In the genomic region with DNA sequence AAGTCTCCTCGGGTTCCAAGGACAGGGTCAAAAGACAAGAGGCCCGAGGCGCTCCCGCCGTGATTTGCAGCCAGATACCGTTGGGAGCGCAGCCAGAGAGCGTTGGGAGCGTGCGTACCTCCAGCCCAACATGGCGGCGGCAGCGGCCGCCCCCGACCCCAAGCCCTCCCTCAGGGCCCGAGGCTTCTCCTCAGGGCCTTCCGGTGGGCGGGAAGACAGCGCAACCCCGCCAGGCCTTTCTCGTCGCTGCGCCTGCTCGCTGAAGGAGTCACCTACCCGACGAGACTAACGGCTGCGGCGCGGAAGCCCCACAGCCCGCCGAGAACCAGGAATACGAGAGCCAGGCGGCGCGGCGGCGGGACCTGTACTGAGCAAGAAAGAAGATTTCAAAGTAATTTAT, we compare ENCODE assay signal across 1 cellular context.
TF ChIP-seq lines count a peak whose summit lies in the region.

No MANE protein-coding gene starts in this region.

TF ChIP-seq in K562, 482 proteins besides CTCF, POLR2A, EP300 and RAD21 (continues in another document):
- TF ChIP-seq, protein P1, sequence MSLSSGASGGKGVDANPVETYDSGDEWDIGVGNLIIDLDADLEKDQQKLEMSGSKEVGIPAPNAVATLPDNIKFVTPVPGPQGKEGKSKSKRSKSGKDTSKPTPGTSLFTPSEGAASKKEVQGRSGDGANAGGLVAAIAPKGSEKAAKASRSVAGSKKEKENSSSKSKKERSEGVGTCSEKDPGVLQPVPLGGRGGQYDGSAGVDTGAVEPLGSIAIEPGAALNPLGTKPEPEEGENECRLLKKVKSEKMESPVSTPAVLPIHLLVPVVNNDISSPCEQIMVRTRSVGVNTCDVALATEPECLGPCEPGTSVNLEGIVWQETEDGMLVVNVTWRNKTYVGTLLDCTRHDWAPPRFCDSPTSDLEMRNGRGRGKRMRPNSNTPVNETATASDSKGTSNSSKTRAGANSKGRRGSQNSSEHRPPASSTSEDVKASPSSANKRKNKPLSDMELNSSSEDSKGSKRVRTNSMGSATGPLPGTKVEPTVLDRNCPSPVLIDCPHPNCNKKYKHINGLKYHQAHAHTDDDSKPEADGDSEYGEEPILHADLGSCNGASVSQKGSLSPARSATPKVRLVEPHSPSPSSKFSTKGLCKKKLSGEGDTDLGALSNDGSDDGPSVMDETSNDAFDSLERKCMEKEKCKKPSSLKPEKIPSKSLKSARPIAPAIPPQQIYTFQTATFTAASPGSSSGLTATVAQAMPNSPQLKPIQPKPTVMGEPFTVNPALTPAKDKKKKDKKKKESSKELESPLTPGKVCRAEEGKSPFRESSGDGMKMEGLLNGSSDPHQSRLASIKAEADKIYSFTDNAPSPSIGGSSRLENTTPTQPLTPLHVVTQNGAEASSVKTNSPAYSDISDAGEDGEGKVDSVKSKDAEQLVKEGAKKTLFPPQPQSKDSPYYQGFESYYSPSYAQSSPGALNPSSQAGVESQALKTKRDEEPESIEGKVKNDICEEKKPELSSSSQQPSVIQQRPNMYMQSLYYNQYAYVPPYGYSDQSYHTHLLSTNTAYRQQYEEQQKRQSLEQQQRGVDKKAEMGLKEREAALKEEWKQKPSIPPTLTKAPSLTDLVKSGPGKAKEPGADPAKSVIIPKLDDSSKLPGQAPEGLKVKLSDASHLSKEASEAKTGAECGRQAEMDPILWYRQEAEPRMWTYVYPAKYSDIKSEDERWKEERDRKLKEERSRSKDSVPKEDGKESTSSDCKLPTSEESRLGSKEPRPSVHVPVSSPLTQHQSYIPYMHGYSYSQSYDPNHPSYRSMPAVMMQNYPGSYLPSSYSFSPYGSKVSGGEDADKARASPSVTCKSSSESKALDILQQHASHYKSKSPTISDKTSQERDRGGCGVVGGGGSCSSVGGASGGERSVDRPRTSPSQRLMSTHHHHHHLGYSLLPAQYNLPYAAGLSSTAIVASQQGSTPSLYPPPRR (CRISPR knock-in tag; IDR thresholded peaks at IDR 0.05; ENCODE audit: borderline replicate concordance), result no peak
- no peak for TF ChIP-seq CBFA2T2 (conservative IDR thresholded peaks at IDR 0.05)
- TF ChIP-seq ZNF282 (CRISPR knock-in tag; IDR thresholded peaks at IDR 0.05), result no peak
- TF ChIP-seq, protein P2, sequence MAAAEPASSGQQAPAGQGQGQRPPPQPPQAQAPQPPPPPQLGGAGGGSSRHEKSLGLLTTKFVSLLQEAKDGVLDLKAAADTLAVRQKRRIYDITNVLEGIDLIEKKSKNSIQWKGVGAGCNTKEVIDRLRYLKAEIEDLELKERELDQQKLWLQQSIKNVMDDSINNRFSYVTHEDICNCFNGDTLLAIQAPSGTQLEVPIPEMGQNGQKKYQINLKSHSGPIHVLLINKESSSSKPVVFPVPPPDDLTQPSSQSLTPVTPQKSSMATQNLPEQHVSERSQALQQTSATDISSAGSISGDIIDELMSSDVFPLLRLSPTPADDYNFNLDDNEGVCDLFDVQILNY (CRISPR knock-in tag; IDR thresholded peaks at IDR 0.05), result no peak
- no peak for TF ChIP-seq EZH2 (IDR thresholded peaks at IDR 0.05; ENCODE audit: borderline replicate concordance, low read depth, low read length)
- no peak for TF ChIP-seq PTTG1 (tag; IDR thresholded peaks at IDR 0.05; ENCODE audit: low read depth)
- no peak for TF ChIP-seq ZNF707 (CRISPR knock-in tag; conservative IDR thresholded peaks at IDR 0.05)
- TF ChIP-seq NONO (IDR thresholded peaks at IDR 0.05; ENCODE audit: low read depth in 2 of 2, low read length in 1 of 2), result no peak
- no peak for TF ChIP-seq DDX20 (tag; IDR thresholded peaks at IDR 0.05; ENCODE audit: low read depth)
- TF ChIP-seq POLR2G (IDR thresholded peaks at IDR 0.05; ENCODE audit: low read depth, low read length), result 0 out of 2 replicates have a peak, but pooled peaks have one; percentile 20
- TF ChIP-seq PHB (CRISPR knock-in tag; IDR thresholded peaks at IDR 0.05), result no peak
- no peak for TF ChIP-seq SMAD4 (CRISPR knock-in tag; conservative IDR thresholded peaks at IDR 0.05)
- TF ChIP-seq, protein P3, sequence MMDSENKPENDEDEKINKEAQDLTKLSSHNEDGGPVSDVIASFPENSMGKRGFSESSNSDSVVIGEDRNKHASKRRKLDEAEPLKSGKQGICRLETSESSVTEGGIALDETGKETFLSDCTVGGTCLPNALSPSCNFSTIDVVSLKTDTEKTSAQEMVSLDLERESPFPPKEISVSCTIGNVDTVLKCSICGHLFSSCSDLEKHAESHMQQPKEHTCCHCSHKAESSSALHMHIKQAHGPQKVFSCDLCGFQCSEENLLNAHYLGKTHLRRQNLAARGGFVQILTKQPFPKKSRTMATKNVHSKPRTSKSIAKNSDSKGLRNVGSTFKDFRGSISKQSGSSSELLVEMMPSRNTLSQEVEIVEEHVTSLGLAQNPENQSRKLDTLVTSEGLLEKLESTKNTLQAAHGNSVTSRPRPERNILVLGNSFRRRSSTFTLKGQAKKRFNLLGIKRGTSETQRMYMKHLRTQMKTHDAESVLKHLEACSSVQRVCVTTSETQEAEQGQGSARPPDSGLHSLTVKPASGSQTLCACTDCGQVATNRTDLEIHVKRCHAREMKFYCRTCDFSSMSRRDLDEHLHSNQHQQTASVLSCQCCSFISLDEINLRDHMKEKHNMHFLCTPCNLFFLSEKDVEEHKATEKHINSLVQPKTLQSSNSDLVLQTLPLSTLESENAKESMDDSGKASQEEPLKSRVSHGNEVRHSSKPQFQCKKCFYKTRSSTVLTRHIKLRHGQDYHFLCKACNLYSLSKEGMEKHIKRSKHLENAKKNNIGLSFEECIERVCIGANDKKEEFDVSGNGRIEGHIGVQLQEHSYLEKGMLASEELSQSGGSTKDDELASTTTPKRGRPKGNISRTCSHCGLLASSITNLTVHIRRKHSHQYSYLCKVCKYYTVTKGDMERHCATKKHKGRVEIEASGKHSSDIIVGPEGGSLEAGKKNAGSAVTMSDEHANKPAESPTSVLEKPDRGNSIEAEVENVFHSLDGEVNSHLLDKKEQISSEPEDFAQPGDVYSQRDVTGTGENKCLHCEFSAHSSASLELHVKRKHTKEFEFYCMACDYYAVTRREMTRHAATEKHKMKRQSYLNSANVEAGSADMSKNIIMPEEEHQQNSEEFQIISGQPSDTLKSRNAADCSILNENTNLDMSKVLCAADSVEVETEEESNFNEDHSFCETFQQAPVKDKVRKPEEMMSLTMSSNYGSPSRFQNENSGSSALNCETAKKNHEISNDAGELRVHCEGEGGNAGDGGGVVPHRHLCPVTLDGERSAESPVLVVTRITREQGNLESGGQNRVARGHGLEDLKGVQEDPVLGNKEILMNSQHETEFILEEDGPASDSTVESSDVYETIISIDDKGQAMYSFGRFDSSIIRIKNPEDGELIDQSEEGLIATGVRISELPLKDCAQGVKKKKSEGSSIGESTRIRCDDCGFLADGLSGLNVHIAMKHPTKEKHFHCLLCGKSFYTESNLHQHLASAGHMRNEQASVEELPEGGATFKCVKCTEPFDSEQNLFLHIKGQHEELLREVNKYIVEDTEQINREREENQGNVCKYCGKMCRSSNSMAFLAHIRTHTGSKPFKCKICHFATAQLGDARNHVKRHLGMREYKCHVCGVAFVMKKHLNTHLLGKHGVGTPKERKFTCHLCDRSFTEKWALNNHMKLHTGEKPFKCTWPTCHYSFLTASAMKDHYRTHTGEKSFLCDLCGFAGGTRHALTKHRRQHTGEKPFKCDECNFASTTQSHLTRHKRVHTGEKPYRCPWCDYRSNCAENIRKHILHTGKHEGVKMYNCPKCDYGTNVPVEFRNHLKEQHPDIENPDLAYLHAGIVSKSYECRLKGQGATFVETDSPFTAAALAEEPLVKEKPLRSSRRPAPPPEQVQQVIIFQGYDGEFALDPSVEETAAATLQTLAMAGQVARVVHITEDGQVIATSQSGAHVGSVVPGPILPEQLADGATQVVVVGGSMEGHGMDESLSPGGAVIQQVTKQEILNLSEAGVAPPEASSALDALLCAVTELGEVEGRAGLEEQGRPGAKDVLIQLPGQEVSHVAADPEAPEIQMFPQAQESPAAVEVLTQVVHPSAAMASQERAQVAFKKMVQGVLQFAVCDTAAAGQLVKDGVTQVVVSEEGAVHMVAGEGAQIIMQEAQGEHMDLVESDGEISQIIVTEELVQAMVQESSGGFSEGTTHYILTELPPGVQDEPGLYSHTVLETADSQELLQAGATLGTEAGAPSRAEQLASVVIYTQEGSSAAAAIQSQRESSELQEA (IDR thresholded peaks at IDR 0.05; ENCODE audit: low read depth), result no peak
- TF ChIP-seq ZNF77 (CRISPR knock-in tag; IDR thresholded peaks at IDR 0.05), result no peak
- TF ChIP-seq IRF2 (CRISPR knock-in tag; IDR thresholded peaks at IDR 0.05), result no peak
- TF ChIP-seq DNMT1 (IDR thresholded peaks at IDR 0.05), result no peak
- TF ChIP-seq, protein P4, sequence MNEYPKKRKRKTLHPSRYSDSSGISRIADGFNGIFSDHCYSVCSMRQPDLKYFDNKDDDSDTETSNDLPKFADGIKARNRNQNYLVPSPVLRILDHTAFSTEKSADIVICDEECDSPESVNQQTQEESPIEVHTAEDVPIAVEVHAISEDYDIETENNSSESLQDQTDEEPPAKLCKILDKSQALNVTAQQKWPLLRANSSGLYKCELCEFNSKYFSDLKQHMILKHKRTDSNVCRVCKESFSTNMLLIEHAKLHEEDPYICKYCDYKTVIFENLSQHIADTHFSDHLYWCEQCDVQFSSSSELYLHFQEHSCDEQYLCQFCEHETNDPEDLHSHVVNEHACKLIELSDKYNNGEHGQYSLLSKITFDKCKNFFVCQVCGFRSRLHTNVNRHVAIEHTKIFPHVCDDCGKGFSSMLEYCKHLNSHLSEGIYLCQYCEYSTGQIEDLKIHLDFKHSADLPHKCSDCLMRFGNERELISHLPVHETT (CRISPR knock-in tag; conservative IDR thresholded peaks at IDR 0.05 in 1 of 2, IDR thresholded peaks at IDR 0.05 in 1 of 2), result no peak
- no peak for TF ChIP-seq ZNF79 (CRISPR knock-in tag; IDR thresholded peaks at IDR 0.05; ENCODE audit: low read depth)
- TF ChIP-seq ZNF584 (CRISPR knock-in tag; IDR thresholded peaks at IDR 0.05; ENCODE audit: low read depth), result no peak
- TF ChIP-seq, protein P5, sequence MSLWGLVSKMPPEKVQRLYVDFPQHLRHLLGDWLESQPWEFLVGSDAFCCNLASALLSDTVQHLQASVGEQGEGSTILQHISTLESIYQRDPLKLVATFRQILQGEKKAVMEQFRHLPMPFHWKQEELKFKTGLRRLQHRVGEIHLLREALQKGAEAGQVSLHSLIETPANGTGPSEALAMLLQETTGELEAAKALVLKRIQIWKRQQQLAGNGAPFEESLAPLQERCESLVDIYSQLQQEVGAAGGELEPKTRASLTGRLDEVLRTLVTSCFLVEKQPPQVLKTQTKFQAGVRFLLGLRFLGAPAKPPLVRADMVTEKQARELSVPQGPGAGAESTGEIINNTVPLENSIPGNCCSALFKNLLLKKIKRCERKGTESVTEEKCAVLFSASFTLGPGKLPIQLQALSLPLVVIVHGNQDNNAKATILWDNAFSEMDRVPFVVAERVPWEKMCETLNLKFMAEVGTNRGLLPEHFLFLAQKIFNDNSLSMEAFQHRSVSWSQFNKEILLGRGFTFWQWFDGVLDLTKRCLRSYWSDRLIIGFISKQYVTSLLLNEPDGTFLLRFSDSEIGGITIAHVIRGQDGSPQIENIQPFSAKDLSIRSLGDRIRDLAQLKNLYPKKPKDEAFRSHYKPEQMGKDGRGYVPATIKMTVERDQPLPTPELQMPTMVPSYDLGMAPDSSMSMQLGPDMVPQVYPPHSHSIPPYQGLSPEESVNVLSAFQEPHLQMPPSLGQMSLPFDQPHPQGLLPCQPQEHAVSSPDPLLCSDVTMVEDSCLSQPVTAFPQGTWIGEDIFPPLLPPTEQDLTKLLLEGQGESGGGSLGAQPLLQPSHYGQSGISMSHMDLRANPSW (CRISPR knock-in tag; IDR thresholded peaks at IDR 0.05), result no peak
- no peak for TF ChIP-seq TAF15 (IDR thresholded peaks at IDR 0.05; ENCODE audit: low read depth, low read length)
- TF ChIP-seq SMC3 (conservative IDR thresholded peaks at IDR 0.05; ENCODE audit: insufficient read depth, low read depth, low read length), result no peak
- TF ChIP-seq CBX2 (IDR thresholded peaks at IDR 0.05; ENCODE audit: insufficient read depth, low read length, poor library complexity, severe bottlenecking), result no peak
- peak in 1 of 3 experiments; percentile 54 for TF ChIP-seq YY1 (IDR thresholded peaks at IDR 0.05; ENCODE audit: borderline replicate concordance in 1 of 3, control insufficient read depth in 1 of 3, extremely low read depth in 1 of 3, insufficient read depth in 3 of 3, insufficient read length in 1 of 3, insufficient replicate concordance in 2 of 3, low read depth in 1 of 3, low read length in 2 of 3)
- no peak for TF ChIP-seq SETDB1 (IDR thresholded peaks at IDR 0.05; ENCODE audit: low read length)
- TF ChIP-seq, protein P6, sequence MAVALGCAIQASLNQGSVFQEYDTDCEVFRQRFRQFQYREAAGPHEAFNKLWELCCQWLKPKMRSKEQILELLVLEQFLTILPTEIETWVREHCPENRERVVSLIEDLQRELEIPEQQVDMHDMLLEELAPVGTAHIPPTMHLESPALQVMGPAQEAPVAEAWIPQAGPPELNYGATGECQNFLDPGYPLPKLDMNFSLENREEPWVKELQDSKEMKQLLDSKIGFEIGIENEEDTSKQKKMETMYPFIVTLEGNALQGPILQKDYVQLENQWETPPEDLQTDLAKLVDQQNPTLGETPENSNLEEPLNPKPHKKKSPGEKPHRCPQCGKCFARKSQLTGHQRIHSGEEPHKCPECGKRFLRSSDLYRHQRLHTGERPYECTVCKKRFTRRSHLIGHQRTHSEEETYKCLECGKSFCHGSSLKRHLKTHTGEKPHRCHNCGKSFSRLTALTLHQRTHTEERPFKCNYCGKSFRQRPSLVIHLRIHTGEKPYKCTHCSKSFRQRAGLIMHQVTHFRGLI (CRISPR knock-in tag; IDR thresholded peaks at IDR 0.05), result no peak
- TF ChIP-seq PCBP1 (IDR thresholded peaks at IDR 0.05; ENCODE audit: low read depth, low read length, poor library complexity, severe bottlenecking), result no peak
- no peak for TF ChIP-seq POU5F1 (IDR thresholded peaks at IDR 0.05; ENCODE audit: borderline replicate concordance, low read depth, low read length, partially characterized antibody)
- TF ChIP-seq RBFOX2 (IDR thresholded peaks at IDR 0.05; ENCODE audit: low read depth, low read length), result 0 out of 2 replicates have a peak, but pooled peaks have one; percentile 23
- no peak for TF ChIP-seq FUS (optimal IDR thresholded peaks at IDR 0.05; ENCODE audit: low read depth, low read length)
- TF ChIP-seq, protein P7, sequence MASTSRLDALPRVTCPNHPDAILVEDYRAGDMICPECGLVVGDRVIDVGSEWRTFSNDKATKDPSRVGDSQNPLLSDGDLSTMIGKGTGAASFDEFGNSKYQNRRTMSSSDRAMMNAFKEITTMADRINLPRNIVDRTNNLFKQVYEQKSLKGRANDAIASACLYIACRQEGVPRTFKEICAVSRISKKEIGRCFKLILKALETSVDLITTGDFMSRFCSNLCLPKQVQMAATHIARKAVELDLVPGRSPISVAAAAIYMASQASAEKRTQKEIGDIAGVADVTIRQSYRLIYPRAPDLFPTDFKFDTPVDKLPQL (IDR thresholded peaks at IDR 0.05; ENCODE audit: extremely low read depth, insufficient read length), result no peak
- no peak for TF ChIP-seq NCOA2 (IDR thresholded peaks at IDR 0.05; ENCODE audit: partially characterized antibody in 2 of 2)
- 0 out of 2 replicates have a peak, but pooled peaks have one; percentile 21 for TF ChIP-seq CXXC5 (CRISPR knock-in tag; IDR thresholded peaks at IDR 0.05)
- TF ChIP-seq, protein P8, sequence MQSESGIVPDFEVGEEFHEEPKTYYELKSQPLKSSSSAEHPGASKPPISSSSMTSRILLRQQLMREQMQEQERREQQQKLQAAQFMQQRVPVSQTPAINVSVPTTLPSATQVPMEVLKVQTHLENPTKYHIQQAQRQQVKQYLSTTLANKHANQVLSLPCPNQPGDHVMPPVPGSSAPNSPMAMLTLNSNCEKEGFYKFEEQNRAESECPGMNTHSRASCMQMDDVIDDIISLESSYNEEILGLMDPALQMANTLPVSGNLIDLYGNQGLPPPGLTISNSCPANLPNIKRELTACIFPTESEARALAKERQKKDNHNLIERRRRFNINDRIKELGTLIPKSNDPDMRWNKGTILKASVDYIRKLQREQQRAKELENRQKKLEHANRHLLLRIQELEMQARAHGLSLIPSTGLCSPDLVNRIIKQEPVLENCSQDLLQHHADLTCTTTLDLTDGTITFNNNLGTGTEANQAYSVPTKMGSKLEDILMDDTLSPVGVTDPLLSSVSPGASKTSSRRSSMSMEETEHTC (IDR thresholded peaks at IDR 0.05), result no peak
- no peak for TF ChIP-seq RBM14 (IDR thresholded peaks at IDR 0.05; ENCODE audit: borderline replicate concordance, insufficient read depth, low read depth, low read length)
